Comparison of ENCODE assay signal across 9 cellular contexts in the genomic region with DNA sequence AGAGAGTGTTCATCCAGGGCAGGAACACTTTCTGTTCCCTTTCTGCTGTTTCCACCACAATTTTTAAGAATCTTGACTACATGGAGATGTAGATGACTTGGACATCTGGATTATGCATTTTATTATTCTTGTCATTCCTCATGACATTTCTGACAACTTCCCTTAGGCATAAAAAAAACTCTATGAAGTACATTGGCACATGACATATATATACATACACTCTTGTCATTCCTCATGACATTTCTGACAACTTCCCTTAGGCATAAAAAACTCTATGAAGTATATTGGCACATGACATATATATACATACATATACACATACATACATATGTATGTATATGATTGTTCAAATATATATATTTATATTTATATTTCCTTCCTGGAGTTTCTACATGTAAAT.
"Had no signal": no experiment of that assay in that cellular context is flagged by ENCODE, and none has a peak within 500 bp of the region (broad histone marks: within the 10 kb centered on the region; RNA-seq: fewer than 3 reads in every experiment).

No MANE protein-coding gene starts in this region.

- DNase-seq: GM23248, GOT3, H7, HFFc6, IMR-90, KG1 had no signal

- H3K9me3 Mint-ChIP-seq: HFFc6 had no signal

- FAIRE-seq: HTR-8/SVneo, K562 had no signal

- H3K27ac Mint-ChIP-seq: HFFc6 had no signal

- H3K4me3 Mint-ChIP-seq: HFFc6 had no signal

- ATAC-seq: HCT116, K562 had no signal
